Comparison of ENCODE assay signal across 1 cellular context in the genomic region with DNA sequence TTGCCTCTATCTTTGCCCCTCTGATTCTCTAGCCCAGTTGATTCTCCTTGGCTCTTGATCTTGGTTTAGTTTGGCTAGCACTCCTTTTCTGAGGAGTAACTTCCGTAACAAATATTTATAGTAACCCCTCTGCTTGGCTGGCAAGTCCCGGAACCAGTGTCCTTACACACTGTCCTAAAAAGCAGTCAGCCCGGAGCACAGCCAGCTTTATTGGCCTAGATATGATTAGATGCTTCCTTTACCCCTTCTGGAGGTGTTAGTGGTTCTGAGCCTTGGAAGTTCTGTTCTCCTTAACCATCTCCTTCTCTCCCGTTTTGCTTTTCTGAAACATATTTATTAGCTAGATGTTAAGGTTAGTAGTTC.
TF ChIP-seq lines count a peak whose summit lies in the region.

No MANE protein-coding gene starts in this region.

TF ChIP-seq in A549, 52 proteins besides CTCF, POLR2A, EP300 and RAD21:
- TF ChIP-seq, protein P1, sequence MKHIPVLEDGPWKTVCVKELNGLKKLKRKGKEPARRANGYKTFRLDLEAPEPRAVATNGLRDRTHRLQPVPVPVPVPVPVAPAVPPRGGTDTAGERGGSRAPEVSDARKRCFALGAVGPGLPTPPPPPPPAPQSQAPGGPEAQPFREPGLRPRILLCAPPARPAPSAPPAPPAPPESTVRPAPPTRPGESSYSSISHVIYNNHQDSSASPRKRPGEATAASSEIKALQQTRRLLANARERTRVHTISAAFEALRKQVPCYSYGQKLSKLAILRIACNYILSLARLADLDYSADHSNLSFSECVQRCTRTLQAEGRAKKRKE (CRISPR knock-in tag; IDR thresholded peaks at IDR 0.05; ENCODE audit: low read depth): no peak
- no peak for TF ChIP-seq HOXA7 (CRISPR knock-in tag; IDR thresholded peaks at IDR 0.05)
- no peak for TF ChIP-seq NPAS2 (CRISPR knock-in tag; IDR thresholded peaks at IDR 0.05; ENCODE audit: borderline replicate concordance)
- no peak for TF ChIP-seq SMC3 (IDR thresholded peaks at IDR 0.05)
- TF ChIP-seq RCOR1 (IDR thresholded peaks at IDR 0.05; ENCODE audit: low read depth, low read length): no peak
- TF ChIP-seq, protein P2, sequence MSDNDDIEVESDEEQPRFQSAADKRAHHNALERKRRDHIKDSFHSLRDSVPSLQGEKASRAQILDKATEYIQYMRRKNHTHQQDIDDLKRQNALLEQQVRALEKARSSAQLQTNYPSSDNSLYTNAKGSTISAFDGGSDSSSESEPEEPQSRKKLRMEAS (IDR thresholded peaks at IDR 0.05): no peak
